20 cellular contexts compared by ENCODE assay signal in the genomic region with DNA sequence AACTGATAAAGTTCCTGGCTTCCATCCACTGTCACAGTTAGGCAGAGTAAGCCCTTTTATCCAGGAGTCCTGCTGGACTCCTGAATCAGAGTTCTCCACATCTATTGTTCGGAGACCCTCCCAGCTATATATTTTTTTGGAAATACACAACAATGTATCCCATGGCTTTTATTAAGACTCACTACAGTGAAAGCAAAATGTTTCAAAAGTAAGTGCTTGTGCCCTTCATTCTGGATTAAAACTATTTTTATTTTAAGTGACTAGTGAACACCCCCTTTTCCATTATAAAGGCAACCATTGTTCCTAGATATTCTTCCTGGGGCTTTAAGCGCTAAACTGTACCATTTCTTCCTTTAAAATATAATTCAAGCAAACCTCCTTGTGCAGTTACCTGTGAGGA. TPM values are rescaled to one million over a fixed set of nuclear protein-coding genes. Genes with fewer than 3 reads are reported as not detected.
DNase-seq lines count a peak whose midpoint lies in the region; FAIRE-seq and TF ChIP-seq lines count a peak whose summit lies in the region.
"Had no signal": no experiment of that assay in that cellular context is flagged by ENCODE, and none has a peak within 500 bp of the region (broad histone marks: within the 10 kb centered on the region; RNA-seq: fewer than 3 reads in every experiment).

No MANE protein-coding gene starts in this region.

- H3K4me3 Mint-ChIP-seq in astrocyte (ENCODE audit: unreplicated experiment) = no peak overlapping the region
- H3K4me3 Mint-ChIP-seq: CD14-positive monocyte; CD4-positive, alpha-beta memory T cell; CD4-positive, CD25-positive, alpha-beta regulatory T cell; CD8-positive, alpha-beta memory T cell had no signal

- H3K4me3 ChIP-seq in HAP-1 (no peak overlapping the region), astrocyte (ENCODE audit: insufficient read depth, low read depth, low read length) (no peak overlapping the region)
- H3K4me3 ChIP-seq: BLaER1 had no signal

- H3K4me1 ChIP-seq in HAP-1 = peaks cover 23% of the 10 kb centered on the region
- no peaks in the 10 kb centered on the region for H3K4me1 ChIP-seq in astrocyte (ENCODE audit: insufficient read depth, low read length)
- H3K4me1 ChIP-seq: BE2C, BLaER1 had no signal

- H3K27me3 Mint-ChIP-seq in astrocyte (ENCODE audit: low read depth, unreplicated experiment) = no peaks in the 10 kb centered on the region
- H3K27me3 Mint-ChIP-seq: CD4-positive, alpha-beta memory T cell; CD4-positive, CD25-positive, alpha-beta regulatory T cell had no signal

- H3K9me3 Mint-ChIP-seq in astrocyte (ENCODE audit: unreplicated experiment) = no peaks in the 10 kb centered on the region

- no peaks in the 10 kb centered on the region for H3K27me3 ChIP-seq in HAP-1 (ENCODE audit: low read depth)
- no peaks in the 10 kb centered on the region for H3K27me3 ChIP-seq in astrocyte (ENCODE audit: insufficient read depth, low read length)
- H3K27me3 ChIP-seq: BE2C had no signal

- H3K36me3 Mint-ChIP-seq in astrocyte (ENCODE audit: low read depth, unreplicated experiment) = no peaks in the 10 kb centered on the region
- H3K36me3 Mint-ChIP-seq: CD4-positive, alpha-beta memory T cell; CD4-positive, CD25-positive, alpha-beta regulatory T cell had no signal

- H4K20me1 ChIP-seq in astrocyte (ENCODE audit: insufficient read depth, low read length) = no peaks in the 10 kb centered on the region
- H4K20me1 ChIP-seq: BLaER1 had no signal

- DNase-seq in HAP-1 (ENCODE audit: low spot score in 2 of 2) (peak; percentile 65 to 93), astrocyte (ENCODE audit: low read depth) (no peak), H4 (ENCODE audit: low spot score) (no peak)
- DNase-seq in stimulated activated naive CD4-positive, alpha-beta T cell treated with Interleukin-2 at 50 U/mL for 16 hours (lab: John Stamatoyannopoulos, UW) = no peak
- no peak for DNase-seq in activated CD8-positive, alpha-beta memory T cell treated with anti-CD3 and anti-CD28 coated beads, Interleukin-2, amount 50 U/mL, for 4 hours
- DNase-seq: 8988T; ACHN; BE2C; C1 segment of cervical spinal cord; CD4-positive, alpha-beta memory T cell; CD4-positive, CD25-positive, alpha-beta regulatory T cell; CD8-positive, alpha-beta memory T cell; COR-L47; DMS79 treated with DMSO at 0.1 percent for 48 hours; GF-D8 had no signal

- no peak for TF ChIP-seq CTCF in astrocyte (IDR thresholded peaks at IDR 0.05; ENCODE audit: insufficient read depth, low read depth, low read length)

- no peak overlapping the region for H3K27ac Mint-ChIP-seq in astrocyte (ENCODE audit: unreplicated experiment)
- H3K27ac Mint-ChIP-seq: CD4-positive, alpha-beta memory T cell; CD4-positive, CD25-positive, alpha-beta regulatory T cell had no signal

- no peak overlapping the region for H2AFZ ChIP-seq in astrocyte (ENCODE audit: low read depth, low read length)

- H3K9me3 ChIP-seq in HAP-1 = no peaks in the 10 kb centered on the region
- no peaks in the 10 kb centered on the region for H3K9me3 ChIP-seq in astrocyte (ENCODE audit: insufficient read depth, low read depth, low read length)
- H3K9me3 ChIP-seq: BE2C had no signal

- no peak overlapping the region for H3K4me2 ChIP-seq in astrocyte (ENCODE audit: low read length)
- H3K4me2 ChIP-seq: BLaER1 had no signal

- H3K4me1 Mint-ChIP-seq in astrocyte (ENCODE audit: low read depth, unreplicated experiment) = no peaks in the 10 kb centered on the region
- H3K4me1 Mint-ChIP-seq: CD14-positive monocyte; CD4-positive, alpha-beta memory T cell; CD4-positive, CD25-positive, alpha-beta regulatory T cell; CD8-positive, alpha-beta memory T cell had no signal

- H3K27ac ChIP-seq in astrocyte (ENCODE audit: low read depth, low read length) = no peak overlapping the region
- H3K27ac ChIP-seq: BLaER1 had no signal

- in situ Hi-C loops in HAP-1 (cut with MboI; ENCODE audit: low sequenced_read_pairs) = no loop called here

- H3K9ac ChIP-seq in astrocyte (ENCODE audit: low read length) = no peak overlapping the region
- H3K9ac ChIP-seq: BLaER1 had no signal

- peak; percentile 67 for FAIRE-seq in astrocyte (lab: Jason Lieb, UNC)
- FAIRE-seq: A204.1, G401.6, GM12891 had no signal

- H3K36me3 ChIP-seq in HAP-1 (replicated peaks) = peaks cover 66% of the 10 kb centered on the region
- no peaks in the 10 kb centered on the region for H3K36me3 ChIP-seq in astrocyte (ENCODE audit: insufficient read depth, low read length)
- H3K36me3 ChIP-seq: BE2C had no signal

- no peaks in the 10 kb centered on the region for H3K79me2 ChIP-seq in astrocyte (ENCODE audit: insufficient read depth, low read length)

RNA-seq across cellular contexts. Expression of gene KIF4A, which starts 56.8 kb away (rescaled TPM):
- 1.7 and 3.0 TPM in 2 replicates for total RNA-seq in astrocyte
- 37.5 TPM in 2 replicates for total RNA-seq in H4 (2014; rRNA removed; shearing (Covaris generic))

RNA-seq across cellular contexts. Expression of gene PDZD11, which starts 56.9 kb away (rescaled TPM):
- 47.4 and 48.9 TPM in 2 replicates for total RNA-seq in astrocyte
- total RNA-seq in H4 (2014; rRNA removed; shearing (Covaris generic)) = 84.9 and 146 TPM in 2 replicates

Comparison
In these comparisons a context has a peak if more than half of its experiments do, and no peak if none do; other contexts are left out.
1. DNase-seq: peak in HAP-1 (2 of 2); none in astrocyte (single experiment), stimulated activated naive CD4-positive, alpha-beta T cell treated with Interleukin-2 at 50 U/mL for 16 hours (single experiment), H4 (single experiment) and activated CD8-positive, alpha-beta memory T cell treated with anti-CD3 and anti-CD28 coated beads, Interleukin-2, amount 50 U/mL, for 4 hours (single experiment).